In genomic region chr11:100098560-100098959, GRCh38 we compare ENCODE assay signal across 24 cellular contexts.
"Had no signal": no experiment of that assay in that cellular context is flagged by ENCODE, and none has a peak within 500 bp of the region (broad histone marks: within the 10 kb centered on the region; RNA-seq: fewer than 3 reads in every experiment).

No MANE protein-coding gene starts in this region.

- H3K9me3 ChIP-seq: SK-N-SH had no signal

- H3K4me3 Mint-ChIP-seq: activated CD4-positive, alpha-beta memory T cell treated with anti-CD3 and anti-CD28 coated beads, Interleukin-2, amount 10 ng/mL, durations not matched to agents 7 days and 5 days; activated naive CD4-positive, alpha-beta T cell treated with anti-CD3 and anti-CD28 coated beads for 36 hours; activated naive CD8-positive, alpha-beta T cell; activated T-helper 17 cell treated with anti-CD3 and anti-CD28 coated beads, Interleukin-2, amount 50 U/mL, for 72 hours; T-helper 1 cell treated with Interleukin-12 subunit alpha and Interleukin-12 subunit beta and Interleukin-4 antibody, amounts not matched to agents 30 μg/mL and 1 μg/mL, for 36 hours had no signal

- H3K4me3 ChIP-seq: K562 had no signal

- H3K27me3 Mint-ChIP-seq: activated CD4-positive, alpha-beta memory T cell treated with anti-CD3 and anti-CD28 coated beads, Interleukin-2, amount 10 ng/mL, durations not matched to agents 7 days and 5 days; activated naive CD8-positive, alpha-beta T cell; activated T-helper 17 cell treated with anti-CD3 and anti-CD28 coated beads, Interleukin-2, amount 50 U/mL, for 72 hours had no signal

- H3K4me1 Mint-ChIP-seq: activated CD4-positive, alpha-beta memory T cell treated with anti-CD3 and anti-CD28 coated beads, Interleukin-2, amount 10 ng/mL, durations not matched to agents 7 days and 5 days; activated T-helper 17 cell treated with anti-CD3 and anti-CD28 coated beads, Interleukin-2, amount 50 U/mL, for 72 hours had no signal

- H3K27ac ChIP-seq: VCaP had no signal

- H3K27ac Mint-ChIP-seq: activated CD4-positive, alpha-beta memory T cell treated with anti-CD3 and anti-CD28 coated beads, Interleukin-2, amount 10 ng/mL, durations not matched to agents 7 days and 5 days; activated naive CD4-positive, alpha-beta T cell treated with anti-CD3 and anti-CD28 coated beads for 36 hours; activated naive CD8-positive, alpha-beta T cell; activated T-helper 17 cell treated with anti-CD3 and anti-CD28 coated beads, Interleukin-2, amount 50 U/mL, for 72 hours; T-helper 1 cell treated with Interleukin-12 subunit alpha and Interleukin-12 subunit beta and Interleukin-4 antibody, amounts not matched to agents 30 μg/mL and 1 μg/mL, for 36 hours had no signal

- ATAC-seq: activated T-helper 17 cell treated with anti-CD3 and anti-CD28 coated beads, Interleukin-2, amount 50 U/mL, for 72 hours; K562; Right ventricle myocardium inferior had no signal

- DNase-seq: activated CD4-positive, alpha-beta memory T cell treated with anti-CD3 and anti-CD28 coated beads, Interleukin-2, amount 10 ng/mL, durations not matched to agents 7 days and 5 days; activated CD4-positive, alpha-beta T cell treated with anti-CD3 and anti-CD28 coated beads, Interleukin-2, amount 50 U/mL, for 1 hour; activated CD4-positive, CD25-positive, alpha-beta regulatory T cell; activated gamma-delta T cell; activated naive CD4-positive, alpha-beta T cell treated with anti-CD3 and anti-CD28 coated beads for 36 hours; activated T-cell treated with anti-CD3 and anti-CD28 coated beads for 4 hours; activated T-cell treated with anti-CD3 and anti-CD28 coated beads, Interleukin-2, amount 50 U/mL, for 48 hours; cerebellar nuclear complex; Kasumi-1; MV-4-11; NCI-H1105; NCI-H1436; NCI-H1694 treated with DMSO at 0.1 percent for 48 hours; NCI-H2029 treated with DMSO at 0.1 percent for 48 hours; NCI-H446; NCI-H524; RPMI8226; SK-N-SH had no signal

- H3K36me3 Mint-ChIP-seq: activated naive CD8-positive, alpha-beta T cell had no signal
